Comparison of ENCODE assay signal across 2 cellular contexts in genomic region chr1:169634145-169634544, GRCh38.
TF ChIP-seq lines count a peak whose summit lies in the region.

No MANE protein-coding gene starts in this region.

TF ChIP-seq in HepG2, 621 proteins besides CTCF, POLR2A, EP300 and RAD21:
- TF ChIP-seq ZMAT5 (CRISPR knock-in tag; IDR thresholded peaks at IDR 0.05; ENCODE audit: borderline replicate concordance, low read depth) (no peak), ZNF546 (CRISPR knock-in tag; conservative IDR thresholded peaks at IDR 0.05) (no peak), ZNF160 (CRISPR knock-in tag; IDR thresholded peaks at IDR 0.05) (peak; percentile 76), ETV6 (CRISPR knock-in tag; conservative IDR thresholded peaks at IDR 0.05) (no peak), ZNF569 (CRISPR knock-in tag; IDR thresholded peaks at IDR 0.05; ENCODE audit: borderline replicate concordance) (no peak)

TF ChIP-seq in K562, 482 proteins besides CTCF, POLR2A, EP300 and RAD21:
- TF ChIP-seq ELK1 (CRISPR knock-in tag; IDR thresholded peaks at IDR 0.05), result no peak
- TF ChIP-seq CBX3 (IDR thresholded peaks at IDR 0.05; ENCODE audit: borderline replicate concordance in 1 of 2, low read length in 2 of 2), result peak in 1 of 2 experiments; percentile 36; a peak in 1 of 3 replicates
- TF ChIP-seq CBFB (CRISPR knock-in tag; IDR thresholded peaks at IDR 0.05), result no peak
- TF ChIP-seq EGR1 (conservative IDR thresholded peaks at IDR 0.05), result no peak
- TF ChIP-seq ZNF507 (tag; conservative IDR thresholded peaks at IDR 0.05), result no peak
- no peak for TF ChIP-seq SP1 (CRISPR knock-in tag; IDR thresholded peaks at IDR 0.05)
- peak; percentile 76; the same call in 1 of the 2 replicates for TF ChIP-seq TRIM28 (IDR thresholded peaks at IDR 0.05)
- TF ChIP-seq POLR3G (IDR thresholded peaks at IDR 0.05; ENCODE audit: extremely low read depth, insufficient read length, insufficient replicate concordance), result no peak
